Comparison of ENCODE assay signal across 13 cellular contexts in the genomic region with DNA sequence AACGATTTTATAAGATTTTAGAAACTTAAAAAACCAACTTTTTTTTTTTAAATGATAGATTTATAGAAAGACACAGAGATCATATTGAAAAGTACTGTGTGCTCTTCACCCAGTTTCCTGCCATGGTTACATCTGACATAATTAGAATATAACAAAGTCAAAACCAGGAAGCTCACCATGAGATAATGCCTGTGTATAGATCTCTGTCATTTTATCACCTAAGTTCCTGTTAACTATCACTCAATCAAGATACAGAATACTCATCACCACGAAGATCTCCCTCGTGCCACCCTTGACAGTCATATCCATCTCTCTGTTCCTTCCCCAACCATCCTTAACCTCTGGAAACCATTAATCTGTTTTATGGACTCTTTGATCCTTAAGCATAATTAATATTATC. TPM values are rescaled to one million over a fixed set of nuclear protein-coding genes. Genes with fewer than 3 reads are reported as not detected.
A peak's percentile ranks its signal among the peaks of the same experiment; 100 is the strongest.
DNase-seq lines count a peak whose midpoint lies in the region; ATAC-seq, FAIRE-seq and TF ChIP-seq lines count a peak whose summit lies in the region.
"Had no signal": no experiment of that assay in that cellular context is flagged by ENCODE, and none has a peak within 500 bp of the region (broad histone marks: within the 10 kb centered on the region; RNA-seq: fewer than 3 reads in every experiment).

No MANE protein-coding gene starts in this region.

- H3K27ac ChIP-seq in transverse colon = peak overlapping the region in 2 of 4 donors; percentile 33 to 50
- H3K27ac ChIP-seq: 22Rv1, WERI-Rb-1 had no signal

- H3K9me3 Mint-ChIP-seq in activated T-helper 2 cell treated with anti-CD3 and anti-CD28 coated beads, Interferon-gamma antibody, Interleukin-2, Interleukin-4, amounts not matched to agents 10 μg/mL and 5 μg/mL and 100 μg/mL, durations not matched to agents 14 hours and 24 hours and 36 hours = no peaks in the 10 kb centered on the region
- no peaks in the 10 kb centered on the region for H3K9me3 Mint-ChIP-seq in naive thymus-derived CD8-positive, alpha-beta T cell

- WGBS in transverse colon (ENCODE audit: low coverage in 1 of 2), 2 donors = 40 to 62% methylated on average over 2 to 3 of the region's 3 CpGs

- TF ChIP-seq POLR2A in GM12892 (IDR thresholded peaks at IDR 0.05; ENCODE audit: low read depth, low read length) = no peak
- TF ChIP-seq POLR2A in transverse colon (IDR thresholded peaks at IDR 0.05) = no peak

- peaks cover 23% of the 10 kb centered on the region for H3K4me1 Mint-ChIP-seq in activated T-helper 2 cell treated with anti-CD3 and anti-CD28 coated beads, Interferon-gamma antibody, Interleukin-2, Interleukin-4, amounts not matched to agents 10 μg/mL and 5 μg/mL and 100 μg/mL, durations not matched to agents 14 hours and 24 hours and 36 hours (ENCODE audit: low read depth)
- H3K4me1 Mint-ChIP-seq in naive thymus-derived CD8-positive, alpha-beta T cell = peaks cover 0 to 11% (median 9%) of the 10 kb centered on the region in 4 donors

- H3K27me3 ChIP-seq in transverse colon = no peaks in the 10 kb centered on the region

- no peak overlapping the region for H3K4me3 ChIP-seq in transverse colon

- ATAC-seq in naive thymus-derived CD8-positive, alpha-beta T cell = peak; percentile 73 to 93

- intact Hi-C loops in activated T-helper 2 cell treated with anti-CD3 and anti-CD28 coated beads, Interferon-gamma antibody, Interleukin-2, Interleukin-4, amounts not matched to agents 10 μg/mL and 5 μg/mL and 100 μg/mL, durations not matched to agents 14 hours and 24 hours and 36 hours (cut with micrococcal nuclease) = loop anchor here (1.0 kb wide), 1 partner anchor 9 kb away; no protein-coding TSS in a partner anchor
- intact Hi-C loops in transverse colon (cut with DNase I; ENCODE audit: low total_unique reads) = loop anchor here (10.0 kb wide), 1 partner anchor 623 kb away; a partner anchor contains a TSS

- in situ Hi-C loops in transverse colon (cut with MboI; ENCODE audit: low pct_ligation_motif_present in 1 of 4, low pct_unique_long_range_greater_than_20kb in 1 of 4, low sequenced_read_pairs in 3 of 4) = loop anchor here in 3 of 4 donors (10.0 to 25.0 kb wide), 3 partner anchors 83 to 441 kb away; a partner anchor contains a TSS

- no peaks in the 10 kb centered on the region for H3K9me3 ChIP-seq in transverse colon

- no peak for TF ChIP-seq EP300 in transverse colon (IDR thresholded peaks at IDR 0.05; ENCODE audit: low read depth)

- peaks cover 54% of the 10 kb centered on the region for H3K36me3 Mint-ChIP-seq in activated T-helper 2 cell treated with anti-CD3 and anti-CD28 coated beads, Interferon-gamma antibody, Interleukin-2, Interleukin-4, amounts not matched to agents 10 μg/mL and 5 μg/mL and 100 μg/mL, durations not matched to agents 14 hours and 24 hours and 36 hours (ENCODE audit: low read depth)
- peaks cover 0 to 50% (median 12%) of the 10 kb centered on the region in 3 donors for H3K36me3 Mint-ChIP-seq in naive thymus-derived CD8-positive, alpha-beta T cell

- H3K27ac Mint-ChIP-seq in activated T-helper 2 cell treated with anti-CD3 and anti-CD28 coated beads, Interferon-gamma antibody, Interleukin-2, Interleukin-4, amounts not matched to agents 10 μg/mL and 5 μg/mL and 100 μg/mL, durations not matched to agents 14 hours and 24 hours and 36 hours = peak overlapping the region; percentile 80
- peak overlapping the region in 9 of 10 donors; percentile 49 to 91 (median 85) for H3K27ac Mint-ChIP-seq in naive thymus-derived CD8-positive, alpha-beta T cell

- H3K4me3 Mint-ChIP-seq in activated T-helper 2 cell treated with anti-CD3 and anti-CD28 coated beads, Interferon-gamma antibody, Interleukin-2, Interleukin-4, amounts not matched to agents 10 μg/mL and 5 μg/mL and 100 μg/mL, durations not matched to agents 14 hours and 24 hours and 36 hours (ENCODE audit: low read depth) = no peak overlapping the region
- peak overlapping the region in 6 of 10 donors; percentile 49 to 71 (median 64) for H3K4me3 Mint-ChIP-seq in naive thymus-derived CD8-positive, alpha-beta T cell

- H3K27me3 Mint-ChIP-seq in activated T-helper 2 cell treated with anti-CD3 and anti-CD28 coated beads, Interferon-gamma antibody, Interleukin-2, Interleukin-4, amounts not matched to agents 10 μg/mL and 5 μg/mL and 100 μg/mL, durations not matched to agents 14 hours and 24 hours and 36 hours (ENCODE audit: low read depth) = no peaks in the 10 kb centered on the region
- H3K27me3 Mint-ChIP-seq in naive thymus-derived CD8-positive, alpha-beta T cell = no peaks in the 10 kb centered on the region

- TF ChIP-seq CTCF in transverse colon (IDR thresholded peaks at IDR 0.05) = no peak

- POLR2A ChIA-PET in naive thymus-derived CD8-positive, alpha-beta T cell (lab: Charles Lee) = interaction anchor here (0.6 to 1.2 kb wide), 2 partner anchors 37 to 441 kb away, joined by 5 to 6 read pairs; a partner anchor contains a TSS

- DNase-seq in DMS53 (lab: John Stamatoyannopoulos, UW) (peak; percentile 26), DMS53 treated with DMSO at 0.1 percent for 48 hours (lab: John Stamatoyannopoulos, UW; ENCODE audit: unreplicated experiment) (no peak), GM12892 (ENCODE audit: insufficient read length) (no peak), SK-N-DZ (ENCODE audit: low spot score) (no peak), T1000 (lab: John Stamatoyannopoulos, UW) (no peak), transverse colon (no peak)
- no peak for DNase-seq in activated T-helper 2 cell treated with anti-CD3 and anti-CD28 coated beads, Interferon-gamma antibody, Interleukin-2, Interleukin-4, amounts not matched to agents 10 μg/mL and 5 μg/mL and 100 μg/mL, durations not matched to agents 14 hours and 24 hours and 36 hours (ENCODE audit: low spot score)
- peak in 2 of 10 donors; percentile 29 to 33 for DNase-seq in naive thymus-derived CD8-positive, alpha-beta T cell
- DNase-seq: kidney glomerular epithelial cell, NCI-H187, NCI-H446 treated with DMSO at 0.1 percent for 48 hours, WERI-Rb-1 had no signal

- peaks cover 0 to 4% (median 0%) of the 10 kb centered on the region in 4 donors for H3K4me1 ChIP-seq in transverse colon

- H3K36me3 ChIP-seq in transverse colon = no peaks in the 10 kb centered on the region
- H3K36me3 ChIP-seq: WERI-Rb-1 had no signal

- FAIRE-seq in GM12892 (lab: Jason Lieb, UNC) = peak; percentile 53

RNA-seq across cellular contexts. Expression of a gene that starts 39.1 kb away (rescaled TPM):
- 12.4 TPM for polyA plus RNA-seq in GM12892 (2012; ENCODE audit: missing spikeins)
- 16.2 and 16.5 TPM in 2 replicates for total RNA-seq in activated T-helper 2 cell treated with anti-CD3 and anti-CD28 coated beads, Interferon-gamma antibody, Interleukin-2, Interleukin-4, amounts not matched to agents 10 μg/mL and 5 μg/mL and 100 μg/mL, durations not matched to agents 14 hours and 24 hours and 36 hours
- total RNA-seq in naive thymus-derived CD8-positive, alpha-beta T cell = 10 to 100 TPM; 17.0 to 17.2 TPM
- polyA plus RNA-seq in naive thymus-derived CD8-positive, alpha-beta T cell = 10 to 100 TPM in 2 of 3 donors, 1 to 10 TPM in 1; 6.8 to 13.3 (median 11.9) TPM
- 52.5 and 75.8 TPM in 2 replicates for polyA plus RNA-seq in SK-N-DZ (2014; cell fraction: cytosol; rRNA removed)
- polyA plus RNA-seq in SK-N-DZ (2014; cell fraction: nucleus; rRNA removed) = 58.8 and 82.5 TPM in 2 replicates
- total RNA-seq in transverse colon = 10 to 100 TPM in 3 of 4 donors, 1 to 10 TPM in 1; 5.8 to 13.5 (median 11.1) TPM
